In genomic region chr17:49012893-49013255, GRCh38 we compare ENCODE assay signal across 23 cellular contexts. TPM values are rescaled to one million over a fixed set of nuclear protein-coding genes. Genes with fewer than 3 reads are reported as not detected.
A peak's percentile ranks its signal among the peaks of the same experiment; 100 is the strongest.
DNase-seq lines count a peak whose midpoint lies in the region; ATAC-seq, FAIRE-seq and TF ChIP-seq lines count a peak whose summit lies in the region.
"Had no signal": no experiment of that assay in that cellular context is flagged by ENCODE, and none has a peak within 500 bp of the region (broad histone marks: within the 10 kb centered on the region; RNA-seq: fewer than 3 reads in every experiment).

No MANE protein-coding gene starts in this region.

- H3K4me1 ChIP-seq in A549 (peaks cover 85% of the 10 kb centered on the region), HUES64 (ENCODE audit: insufficient read depth, low read length) (peaks cover 54% of the 10 kb centered on the region)
- H3K4me1 ChIP-seq: parathyroid adenoma had no signal

- H3K4me3 ChIP-seq in A549 (peak overlapping the region; percentile 4; the same call in 1 of the 3 replicates), HUES64 (ENCODE audit: low read length) (peak overlapping the region; percentile 54), neural cell (ENCODE audit: low read length) (peak overlapping the region; percentile 50)
- H3K4me3 ChIP-seq: suprapubic skin had no signal

- no peaks in the 10 kb centered on the region for H3F3A ChIP-seq in neural cell (ENCODE audit: insufficient read depth, low read length, poor library complexity, severe bottlenecking)

- H3K36me3 ChIP-seq in HUES64 (ENCODE audit: insufficient read depth, low read length): peaks cover 48% of the 10 kb centered on the region
- H3K36me3 ChIP-seq in neural cell (ENCODE audit: insufficient read depth, low read length): no peaks in the 10 kb centered on the region
- H3K36me3 ChIP-seq: suprapubic skin had no signal

- TF ChIP-seq CTCF in A549 (IDR thresholded peaks at IDR 0.05) (no peak), endothelial cell (IDR thresholded peaks at IDR 0.05; ENCODE audit: unreplicated experiment) (no peak), neural cell (IDR thresholded peaks at IDR 0.05; ENCODE audit: poor library complexity, severe bottlenecking) (no peak)

- DNase-seq in A549 (ENCODE audit: low read depth in 1 of 2, low spot score in 1 of 2) (no peak), endothelial cell (ENCODE audit: low spot score) (no peak), KBM-7 (no peak), NCI-H128 (lab: John Stamatoyannopoulos, UW; ENCODE audit: unreplicated experiment) (no peak), NCI-H146 treated with DMSO at 0.1 percent for 48 hours (lab: John Stamatoyannopoulos, UW; ENCODE audit: unreplicated experiment) (no peak)
- DNase-seq in NK-92 treated with Interleukin-12 subunit alpha and Interleukin-12 subunit beta, amount 100 ng/mL, for 24 hours (lab: John Stamatoyannopoulos, UW): no peak
- DNase-seq: activated CD4-positive, alpha-beta T cell treated with anti-CD3 and anti-CD28 coated beads, Interleukin-2, amount 10 ng/mL, durations not matched to agents 24 days and 14 days; activated CD8-positive, alpha-beta memory T cell treated with anti-CD3 and anti-CD28 coated beads, Interleukin-2, amount 50 U/mL, for 4 hours; activated gamma-delta T cell; hippocampal formation; NCI-H1417 treated with DMSO at 0.1 percent for 48 hours; NCI-H82 had no signal

- H3K9me3 ChIP-seq in A549 (no peaks in the 10 kb centered on the region), HUES64 (ENCODE audit: insufficient read depth, low read depth, low read length) (no peaks in the 10 kb centered on the region), neural cell (ENCODE audit: low read length) (no peaks in the 10 kb centered on the region)
- H3K9me3 ChIP-seq: suprapubic skin had no signal

- no peaks in the 10 kb centered on the region for H3K9me2 ChIP-seq in neural cell (ENCODE audit: insufficient read depth, low read length)

- no peak for TF ChIP-seq POLR2A in A549 (IDR thresholded peaks at IDR 0.05; ENCODE audit: low read length)

- POLR2A ChIA-PET in A549 (lab: Yijun Ruan, JAX): interaction anchor here (0.8 to 3.4 kb wide), 3 partner anchors 14 to 51 kb away, joined by 3 to 14 read pairs (median 9); partner anchors contain the start of gene IGF2BP1

- CTCF ChIA-PET in A549 (lab: Yijun Ruan, JAX): interaction anchor here (0.6 to 30.3 kb wide), 10 partner anchors 8 to 59 kb away, joined by 3 to 639 read pairs (median 4); partner anchors contain the start of gene IGF2BP1

- peaks cover 51% of the 10 kb centered on the region for H3K4me1 Mint-ChIP-seq in endothelial cell (ENCODE audit: unreplicated experiment)
- H3K4me1 Mint-ChIP-seq: activated CD4-positive, alpha-beta T cell treated with anti-CD3 and anti-CD28 coated beads, Interleukin-2, amount 10 ng/mL, durations not matched to agents 24 days and 14 days; CD14-positive monocyte had no signal

- TF ChIP-seq EP300 in A549 (IDR thresholded peaks at IDR 0.05) (no peak), neural cell (conservative IDR thresholded peaks at IDR 0.05; ENCODE audit: poor library complexity, severe bottlenecking) (no peak)

- H3K27me3 ChIP-seq in HUES64 (ENCODE audit: insufficient read depth, low read length) (no peaks in the 10 kb centered on the region), neural cell (ENCODE audit: insufficient read depth, low read depth, low read length) (no peaks in the 10 kb centered on the region)

- peak overlapping the region; percentile 79 for H3K4me3 Mint-ChIP-seq in endothelial cell (ENCODE audit: unreplicated experiment)
- H3K4me3 Mint-ChIP-seq: activated CD4-positive, alpha-beta T cell treated with anti-CD3 and anti-CD28 coated beads, Interleukin-2, amount 10 ng/mL, durations not matched to agents 24 days and 14 days; central memory CD8-positive, alpha-beta T cell had no signal

- no peaks in the 10 kb centered on the region for H3K9me3 Mint-ChIP-seq in endothelial cell (ENCODE audit: unreplicated experiment)
- H3K9me3 Mint-ChIP-seq: activated CD4-positive, alpha-beta T cell treated with anti-CD3 and anti-CD28 coated beads, Interleukin-2, amount 10 ng/mL, durations not matched to agents 24 days and 14 days; central memory CD8-positive, alpha-beta T cell had no signal

- H3K27ac ChIP-seq in A549 (peak overlapping the region; percentile 57 to 81), HUES64 (ENCODE audit: low read depth, low read length) (peak overlapping the region; percentile 99), neural cell (ENCODE audit: low read length) (no peak overlapping the region)
- H3K27ac ChIP-seq: parathyroid adenoma, suprapubic skin had no signal

- peaks cover 15% of the 10 kb centered on the region for H3K27me3 Mint-ChIP-seq in endothelial cell (ENCODE audit: unreplicated experiment)

- TF ChIP-seq RAD21 in A549 (conservative IDR thresholded peaks at IDR 0.05 in 1 of 2, IDR thresholded peaks at IDR 0.05 in 1 of 2) (no peak), neural cell (conservative IDR thresholded peaks at IDR 0.05) (no peak)

- ATAC-seq in A549: peak in 1 of 2 experiments; percentile 4; a peak in 1 of 6 replicates
- ATAC-seq: SK-N-SH treated with all-trans-retinoic acid at 6 μM for 48 hours had no signal

- H3K9ac ChIP-seq in HUES64 (ENCODE audit: low read depth, low read length) (peak overlapping the region; percentile 98), neural cell (ENCODE audit: low read length) (no peak overlapping the region)
- H3K9ac ChIP-seq: parathyroid adenoma had no signal

- H3K79me2 ChIP-seq in neural cell (replicated peaks; ENCODE audit: insufficient read depth, low read length): peaks cover 64% of the 10 kb centered on the region
- H3K79me2 ChIP-seq: parathyroid adenoma had no signal

- whole genome bisulfite sequencing in A549 (ENCODE audit: missing lambda C conversion rate): 27% methylated on average over 4 of the region's 4 CpGs
- 9% methylated on average over 4 of the region's 4 CpGs for WGBS in HUES64

- peaks cover 10% of the 10 kb centered on the region for H3K36me3 Mint-ChIP-seq in endothelial cell (ENCODE audit: low read depth, unreplicated experiment)
- H3K36me3 Mint-ChIP-seq: CD14-positive monocyte had no signal

- FAIRE-seq in A549 (lab: Jason Lieb, UNC): peak; percentile 72
- FAIRE-seq: A204.1, endometrium had no signal

- H3K4me2 ChIP-seq in A549 (peak overlapping the region; percentile 65), neural cell (ENCODE audit: low read length) (no peak overlapping the region)

- no peaks in the 10 kb centered on the region for H4K20me1 ChIP-seq in neural cell (ENCODE audit: insufficient read depth)

- H2AFZ ChIP-seq in neural cell (ENCODE audit: low read depth, low read length): no peak overlapping the region
- H2AFZ ChIP-seq: parathyroid adenoma had no signal

- H3K27ac Mint-ChIP-seq in endothelial cell (ENCODE audit: unreplicated experiment): peak overlapping the region; percentile 84
- H3K27ac Mint-ChIP-seq: activated CD4-positive, alpha-beta T cell treated with anti-CD3 and anti-CD28 coated beads, Interleukin-2, amount 10 ng/mL, durations not matched to agents 24 days and 14 days; CD14-positive monocyte had no signal

- in situ Hi-C loops in KBM-7 (cut with MboI; ENCODE audit: low pct_unique_long_range_greater_than_20kb, low sequenced_read_pairs): no loop called here

TF ChIP-seq in A549, 52 proteins besides CTCF, POLR2A, EP300 and RAD21:
- TF ChIP-seq EHF (CRISPR knock-in tag; IDR thresholded peaks at IDR 0.05) (no peak), FOXS1 (CRISPR knock-in tag; IDR thresholded peaks at IDR 0.05) (no peak), ESRRA (IDR thresholded peaks at IDR 0.05; ENCODE audit: borderline replicate concordance, low read length) (peak; percentile 25; the same call in 1 of the 2 replicates), HES2 (IDR thresholded peaks at IDR 0.05) (no peak)
TF ChIP-seq in A549: peak in this region for 1.

TF ChIP-seq in neural cell, 6 proteins besides CTCF, POLR2A, EP300 and RAD21 (continues in another document):
- no peak for TF ChIP-seq MXI1 (conservative IDR thresholded peaks at IDR 0.05; ENCODE audit: poor library complexity, severe bottlenecking)

RNA-seq across cellular contexts. Expression of gene IGF2BP1, which starts 15.7 kb away (rescaled TPM):
- polyA plus RNA-seq in A549 (2011; rRNA removed) (26.2 and 30.1 TPM in 2 replicates), A549 (2017; fragmentation: RNase III; extraction: RNeasy Plus Mini Kit Qiagen cat#74134 plus additional on column Dnase treatment) (38.0 to 42.3 TPM (median 40.3 TPM) in 3 replicates), neural cell (13.0 and 13.9 TPM in 2 replicates)
- 31.0 and 37.6 TPM in 2 replicates for polyA plus RNA-seq in A549 (2012; cell fraction: cytosol; rRNA removed)
- polyA plus RNA-seq in A549 (2012; cell fraction: nucleus; rRNA removed): 47.7 and 67.8 TPM in 2 replicates
- 56.3 and 83.5 TPM in 2 replicates for polyA minus RNA-seq in A549 (2011; rRNA and poly(A)+ RNA removed)
- polyA plus RNA-seq in HUES64 (2013, experiment 1 of 2): 127 TPM
- polyA plus RNA-seq in HUES64 (2013, experiment 2 of 2): 130 TPM
- total RNA-seq in endothelial cell (ENCODE audit: unreplicated experiment): 298 TPM
- 33.8 and 40.7 TPM in 2 replicates for polyA minus RNA-seq in neural cell
- total RNA-seq: activated CD4-positive, alpha-beta T cell treated with anti-CD3 and anti-CD28 coated beads, Interleukin-2, amount 10 ng/mL, durations not matched to agents 24 days and 14 days; suprapubic skin had no signal
- polyA plus RNA-seq: CD14-positive monocyte had no signal

RNA-seq across cellular contexts. Expression of gene GIP, which starts 44.5 kb away (rescaled TPM):
- 6.1 and 6.3 TPM in 2 replicates for polyA plus RNA-seq in A549 (2011; rRNA removed)
- 2.6 TPM in 2 replicates for polyA plus RNA-seq in A549 (2012; cell fraction: cytosol; rRNA removed)
- polyA plus RNA-seq in A549 (2012; cell fraction: nucleus; rRNA removed): 0.31 and 0.61 TPM in 2 replicates
- 3.5 to 5.2 TPM (median 5.2 TPM) in 3 replicates for polyA plus RNA-seq in A549 (2017; fragmentation: RNase III; extraction: RNeasy Plus Mini Kit Qiagen cat#74134 plus additional on column Dnase treatment)
- 3.6 and 6.1 TPM in 2 replicates for polyA minus RNA-seq in A549 (2011; rRNA and poly(A)+ RNA removed)
- 0.85 TPM for polyA plus RNA-seq in HUES64 (2013, experiment 1 of 2)
- polyA plus RNA-seq in HUES64 (2013, experiment 2 of 2): 1.1 TPM
- not detected for total RNA-seq in endothelial cell (ENCODE audit: unreplicated experiment)
- not detected in 2 replicates for polyA plus RNA-seq in neural cell
- polyA minus RNA-seq in neural cell: not detected in 2 replicates
- total RNA-seq: activated CD4-positive, alpha-beta T cell treated with anti-CD3 and anti-CD28 coated beads, Interleukin-2, amount 10 ng/mL, durations not matched to agents 24 days and 14 days; left lobe of liver; LHCN-M2; suprapubic skin had no signal
- polyA plus RNA-seq: CD14-positive monocyte had no signal

Comparison
In these comparisons a context has a peak if more than half of its experiments do, and no peak if none do; other contexts are left out.
1. H3K4me3 ChIP-seq: peak in every context shown above with its lines; median percentile 54 in HUES64; 50 in neural cell; 4 in A549.